ENCODE assay signal across 19 cellular contexts in the genomic region with DNA sequence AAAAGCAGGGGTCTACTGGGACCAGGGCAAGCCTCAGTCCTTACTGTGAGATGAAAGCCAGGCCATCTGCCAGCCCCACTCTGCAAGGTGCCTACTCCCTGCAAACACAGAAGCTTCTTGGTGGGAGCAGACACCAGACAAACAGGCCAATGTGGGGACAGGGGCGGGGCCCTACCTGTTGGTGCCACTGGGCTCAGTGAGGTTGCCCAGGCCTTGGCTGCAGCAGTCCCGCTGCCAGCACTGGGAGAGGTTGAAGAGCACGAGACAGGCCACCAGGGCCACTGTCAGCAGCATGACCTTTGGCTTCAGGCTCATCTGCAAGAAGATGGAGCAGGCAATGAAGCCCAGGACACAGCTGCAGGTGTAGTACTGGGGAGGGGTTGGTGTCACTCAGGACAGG.
DNase-seq lines count a peak whose midpoint lies in the region; ATAC-seq, FAIRE-seq and TF ChIP-seq lines count a peak whose summit lies in the region.
"Had no signal": no experiment of that assay in that cellular context is flagged by ENCODE, and none has a peak within 500 bp of the region (broad histone marks: within the 10 kb centered on the region; RNA-seq: fewer than 3 reads in every experiment).

No MANE protein-coding gene starts in this region.

- no peak overlapping the region for H2BK15ac ChIP-seq in H1 (ENCODE audit: low read length)

- H3K9me3 ChIP-seq in HUES48 (ENCODE audit: control insufficient read depth, insufficient read depth, low read length) = no peaks in the 10 kb centered on the region
- H3K9me3 ChIP-seq in H1 (ENCODE audit: insufficient read depth in 2 of 2, low read depth in 1 of 2, low read length in 1 of 2) = no peaks in the 10 kb centered on the region
- no peaks in the 10 kb centered on the region for H3K9me3 ChIP-seq in spleen
- H3K9me3 ChIP-seq in Caco-2 = no peaks in the 10 kb centered on the region; the same call in 1 of the 2 replicates
- H3K9me3 ChIP-seq: MG63, SJSA1 had no signal

- FAIRE-seq in H1 (lab: Jason Lieb, UNC) (no peak), D721Med (lab: Jason Lieb, UNC) (no peak)
- FAIRE-seq: GM12878 had no signal

- H3K36me3 ChIP-seq in HUES48 (ENCODE audit: control insufficient read depth, insufficient read depth, low read length) = no peaks in the 10 kb centered on the region
- no peaks in the 10 kb centered on the region for H3K36me3 ChIP-seq in H1 (ENCODE audit: control insufficient read depth in 2 of 4, insufficient read depth in 4 of 4, low read length in 3 of 4)
- no peaks in the 10 kb centered on the region for H3K36me3 ChIP-seq in spleen
- H3K36me3 ChIP-seq in Caco-2 (ENCODE audit: control insufficient read depth, insufficient read depth, low read length) = no peaks in the 10 kb centered on the region
- H3K36me3 ChIP-seq: MG63, SJSA1 had no signal

- H4K91ac ChIP-seq in H1 (replicated peaks; ENCODE audit: insufficient read length, low read length) = no peak overlapping the region

- H2BK5ac ChIP-seq in H1 (ENCODE audit: low read depth, low read length) = 0 out of 2 replicates have a peak overlapping the region, but pooled peaks have one; percentile 8

- H3K14ac ChIP-seq in H1 (ENCODE audit: insufficient read length) = no peak overlapping the region

- no peak overlapping the region for H2BK20ac ChIP-seq in H1 (ENCODE audit: low read length)

- 0 out of 4 replicates have a peak, but pooled peaks of 1 of the 2 experiments have one; percentile 2 for TF ChIP-seq RAD21 in H1 (IDR thresholded peaks at IDR 0.05 in 1 of 2, conservative IDR thresholded peaks at IDR 0.05 in 1 of 2; ENCODE audit: low read depth in 2 of 2, low read length in 2 of 2)

- H3K27me3 ChIP-seq in HUES48 (ENCODE audit: control insufficient read depth, insufficient read depth, low read length) (no peaks in the 10 kb centered on the region), H1 (replicated peaks in 1 of 4; ENCODE audit: control insufficient read depth in 3 of 4, extremely low read depth in 1 of 4, insufficient read depth in 3 of 4, low read length in 3 of 4) (no peaks in the 10 kb centered on the region), spleen (replicated peaks in 1 of 7) (no peaks in the 10 kb centered on the region), Caco-2 (replicated peaks; ENCODE audit: control insufficient read depth, insufficient read depth, low read length) (no peaks in the 10 kb centered on the region)
- H3K27me3 ChIP-seq: MG63, SJSA1 had no signal

- peaks cover 0 to 90% of the 10 kb centered on the region in 2 experiments; a peak in 3 of 4 replicates for H3K79me2 ChIP-seq in H1 (ENCODE audit: control insufficient read depth in 1 of 2, insufficient read depth in 2 of 2, low read length in 2 of 2)

- TF ChIP-seq CTCF in H1 (IDR thresholded peaks at IDR 0.05; ENCODE audit: control extremely low read depth in 1 of 3, insufficient read depth in 1 of 3, low read depth in 1 of 3, low read length in 3 of 3) (no peak), spleen (IDR thresholded peaks at IDR 0.05 in 8 of 11, conservative IDR thresholded peaks at IDR 0.05 in 3 of 11) (no peak), D721Med (IDR thresholded peaks at IDR 0.05; ENCODE audit: insufficient read depth, missing control alignments) (no peak), Caco-2 (IDR thresholded peaks at IDR 0.05; ENCODE audit: insufficient read depth in 1 of 2, low read depth in 1 of 2, low read length in 1 of 2, severe bottlenecking in 1 of 2, unreplicated experiment in 1 of 2) (no peak)

- no peaks in the 10 kb centered on the region for H4K20me1 ChIP-seq in H1 (replicated peaks in 1 of 2; ENCODE audit: control insufficient read depth in 1 of 2, insufficient read depth in 2 of 2, low read length in 2 of 2)

- ATAC-seq in Right ventricle myocardium inferior = no peak
- ATAC-seq in HG02973 (IDR thresholded peaks at IDR 0.05; ENCODE audit: unreplicated experiment) = no peak
- ATAC-seq: CD8-positive, alpha-beta T cell; GM12878 had no signal

- TF ChIP-seq POLR2A in H1 (IDR thresholded peaks at IDR 0.05; ENCODE audit: control extremely low read depth in 1 of 2, low read depth in 2 of 2, low read length in 2 of 2) (no peak), spleen (IDR thresholded peaks at IDR 0.05) (no peak)

- POLR2A ChIA-PET in H1 (lab: Charles Lee; ENCODE audit: partially characterized antibody) (no interaction called here), Caco-2 (lab: Charles Lee) (no interaction called here)

- intact Hi-C loops in Right ventricle myocardium inferior (cut with DNase I) = no loop called here
- intact Hi-C loops in cardiac septum (cut with DNase I) = no loop called here
- intact Hi-C loops in spleen (cut with DNase I; ENCODE audit: low total_unique reads) = no loop called here
- intact Hi-C loops in Caco-2 (cut with micrococcal nuclease; ENCODE audit: unreplicated experiment) = no loop called here

- no peak overlapping the region for H2BK12ac ChIP-seq in H1 (ENCODE audit: low read depth, low read length)

- H2AK5ac ChIP-seq in H1 (ENCODE audit: low read depth, low read length) = no peak overlapping the region

- H3K4me3 Mint-ChIP-seq in Caco-2 (ENCODE audit: unreplicated experiment) = no peak overlapping the region
- H3K4me3 Mint-ChIP-seq: CD8-positive, alpha-beta T cell; HFFc6 had no signal

- H3K27ac ChIP-seq in HUES48 (ENCODE audit: low read depth, low read length) (peak overlapping the region; percentile 22), H1 (ENCODE audit: low read depth, low read length) (no peak overlapping the region), spleen (no peak overlapping the region)
- H3K27ac ChIP-seq: GM23248, RWPE1, SJSA1 had no signal

- H4K5ac ChIP-seq in H1 (ENCODE audit: insufficient read length, low read depth, low read length) = no peak overlapping the region

- H3K9ac ChIP-seq in HUES48 (ENCODE audit: low read depth, low read length) (no peak overlapping the region), H1 (replicated peaks in 1 of 4; ENCODE audit: extremely low read depth in 1 of 4, low read depth in 3 of 4, low read length in 3 of 4) (no peak overlapping the region)
- H3K9ac ChIP-seq: GM23248 had no signal

- 85% methylated on average over 3 of the region's 3 CpGs; no CpG with 5 or more reads in 1 of the 2 experiments for WGBS in H1 (ENCODE audit: extremely low coverage in 1 of 2, insufficient coverage in 1 of 2, insufficient read length in 1 of 2, insufficient replicate concordance in 2 of 2, low coverage in 1 of 2, low lambda C conversion rate in 2 of 2, missing lambda C conversion rate in 1 of 2), 2 experiments
- 80 to 100% (median 82%) methylated on average over 2 to 3 of the region's 3 CpGs for WGBS in spleen, 5 donors

- no peaks in the 10 kb centered on the region for H3K27me3 Mint-ChIP-seq in Caco-2 (ENCODE audit: insufficient read depth, unreplicated experiment)

- no peak overlapping the region for H3K27ac Mint-ChIP-seq in Caco-2 (ENCODE audit: unreplicated experiment)
- H3K27ac Mint-ChIP-seq: CD8-positive, alpha-beta T cell; HFFc6 had no signal

- H3K9me3 Mint-ChIP-seq in Caco-2 (ENCODE audit: unreplicated experiment) = no peaks in the 10 kb centered on the region
- H3K9me3 Mint-ChIP-seq: HFFc6 had no signal

- H2AFZ ChIP-seq in H1 (ENCODE audit: low read length) = no peak overlapping the region
- H2AFZ ChIP-seq: GM23248 had no signal

- no peak overlapping the region for H3K18ac ChIP-seq in H1 (ENCODE audit: extremely low read depth, low read length)

- no peak overlapping the region for H3K4ac ChIP-seq in H1 (replicated peaks; ENCODE audit: insufficient read length, low read depth, low read length)

- BruUV-seq in Caco-2 (replicated peaks; lab: Mats Ljungman, UMichigan) = no TSS peak

- no peaks in the 10 kb centered on the region for H3K4me1 Mint-ChIP-seq in Caco-2 (ENCODE audit: low read depth, unreplicated experiment)

- no peak overlapping the region for H3K23ac ChIP-seq in H1 (ENCODE audit: insufficient read length)

- H3K23me2 ChIP-seq in H1 (ENCODE audit: low read depth, low read length) = no peaks in the 10 kb centered on the region

- CTCF ChIA-PET in H1 (lab: Charles Lee; ENCODE audit: partially characterized antibody) (interaction anchor here (0.9 kb wide), 1 partner anchor 9 kb away, joined by 4 read pairs; no protein-coding TSS in a partner anchor), Caco-2 (lab: Charles Lee) (no interaction called here)

- H3K36me3 Mint-ChIP-seq in Caco-2 (ENCODE audit: insufficient read depth, unreplicated experiment) = no peaks in the 10 kb centered on the region
- H3K36me3 Mint-ChIP-seq: CD8-positive, alpha-beta T cell had no signal

- H4K8ac ChIP-seq in H1 (ENCODE audit: extremely low read depth, insufficient read depth, low read length) = no peak overlapping the region

- no peak for TF ChIP-seq EP300 in H1 (IDR thresholded peaks at IDR 0.05; ENCODE audit: borderline replicate concordance in 1 of 2, low read depth in 2 of 2, low read length in 2 of 2)

- H3K4me3 ChIP-seq in HUES48 (ENCODE audit: low read depth, low read length) (no peak overlapping the region), H1 (ENCODE audit: extremely low read depth in 1 of 4, insufficient read depth in 2 of 4, low read depth in 3 of 4, low read length in 4 of 4) (no peak overlapping the region), spleen (no peak overlapping the region), Caco-2 (ENCODE audit: low read depth, low read length) (no peak overlapping the region)
- H3K4me3 ChIP-seq: GM12878, GM23248, MG63, SJSA1 had no signal

- no peaks in the 10 kb centered on the region; the same call in 1 of the 2 replicates for H3K79me1 ChIP-seq in H1 (ENCODE audit: low read depth, low read length)

- DNase-seq in Right ventricle myocardium inferior (ENCODE audit: missing footprints) (peak; percentile 66), cardiac septum (ENCODE audit: low spot score) (no peak), H1 (ENCODE audit: low read depth in 1 of 2, low spot score in 2 of 2) (no peak), spleen (peak; percentile 67), D721Med (ENCODE audit: insufficient read length, low spot score) (no peak), Caco-2 (no peak)
- DNase-seq: CD8-positive, alpha-beta T cell; DMS153; EL; GM23248; HFFc6; MG63; NCI-H2029 treated with DMSO at 0.1 percent for 48 hours; OCI-M1 had no signal

- H3K4me1 ChIP-seq in HUES48 (ENCODE audit: control insufficient read depth, insufficient read depth, low read length) = peaks cover 13% of the 10 kb centered on the region
- H3K4me1 ChIP-seq in H1 (replicated peaks in 1 of 4; ENCODE audit: control insufficient read depth in 3 of 4, insufficient read depth in 4 of 4, low read length in 3 of 4) = peaks cover 2 to 11% (median 4%) of the 10 kb centered on the region in 4 experiments; a peak in 6 of 7 replicates
- no peaks in the 10 kb centered on the region for H3K4me1 ChIP-seq in spleen
- H3K4me1 ChIP-seq in Caco-2 = no peaks in the 10 kb centered on the region
- H3K4me1 ChIP-seq: SJSA1 had no signal

- H2BK120ac ChIP-seq in H1 (replicated peaks; ENCODE audit: low read depth, low read length) = no peak overlapping the region

- 0 out of 4 replicates have a peak overlapping the region, but pooled peaks of 1 of the 2 experiments have one; percentile 12 for H3K4me2 ChIP-seq in H1 (ENCODE audit: insufficient read depth in 1 of 2, low read depth in 2 of 2, low read length in 2 of 2)

- no peak overlapping the region for H3K56ac ChIP-seq in H1 (replicated peaks; ENCODE audit: insufficient read length, low read depth, low read length)

TF ChIP-seq in H1, 55 proteins besides CTCF, POLR2A, EP300 and RAD21 (continues in another document):
- TF ChIP-seq EGR1 (IDR thresholded peaks at IDR 0.05; ENCODE audit: borderline replicate concordance, low read depth, low read length) (no peak), BCL11A (IDR thresholded peaks at IDR 0.05; ENCODE audit: low read depth in 2 of 2, low read length in 2 of 2) (no peak)

Comparison
In these comparisons a context has a peak if more than half of its experiments do, and no peak if none do; other contexts are left out.
1. DNase-seq: peak in Right ventricle myocardium inferior (single experiment) and spleen (single experiment); none in cardiac septum (single experiment), H1 (0 of 2), D721Med (single experiment) and Caco-2 (0 of 2).